8 cellular contexts compared by ENCODE assay signal in the genomic region with DNA sequence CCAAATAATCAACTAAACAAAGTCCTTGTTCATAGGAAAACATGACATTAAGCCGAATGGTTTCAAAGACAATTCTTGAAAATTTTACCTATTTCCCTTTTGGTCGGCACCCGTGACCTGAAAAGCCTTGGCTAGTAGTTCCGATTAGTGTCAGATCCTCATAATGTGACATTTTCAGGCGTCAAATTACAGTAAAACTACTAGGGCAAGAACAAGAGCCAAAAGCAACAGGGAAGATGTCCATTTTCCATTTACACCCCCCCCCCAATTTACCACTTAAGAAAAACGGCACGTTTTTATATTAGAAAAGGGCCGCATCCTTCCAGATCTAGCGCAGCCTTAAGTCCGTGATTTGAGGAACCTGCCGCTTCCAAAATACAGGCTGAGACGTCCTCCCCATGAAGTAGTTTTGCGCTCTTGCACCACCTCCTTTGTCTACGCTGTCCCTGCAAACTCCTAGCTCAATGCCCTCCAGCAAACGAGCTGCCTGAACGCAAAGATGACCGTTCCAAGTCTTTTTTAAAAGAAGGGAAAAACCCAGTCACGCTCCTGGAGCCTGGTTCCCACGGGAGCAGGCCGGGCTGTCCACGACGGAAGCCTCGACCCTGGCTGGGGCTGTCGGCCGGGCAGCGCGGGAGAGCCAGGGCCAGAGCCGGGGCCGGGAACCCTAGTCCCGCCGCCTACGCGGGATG. TPM values are rescaled to one million over a fixed set of nuclear protein-coding genes. Genes with fewer than 3 reads are reported as not detected.
DNase-seq lines count a peak whose midpoint lies in the region; ATAC-seq and TF ChIP-seq lines count a peak whose summit lies in the region.

No MANE protein-coding gene starts in this region.

- TF ChIP-seq POLR2A in gastrocnemius medialis (IDR thresholded peaks at IDR 0.05) = no peak

- no peaks in the 10 kb centered on the region for H3K9me3 ChIP-seq in CD8-positive, alpha-beta memory T cell (ENCODE audit: low read length)
- no peaks in the 10 kb centered on the region for H3K9me3 ChIP-seq in gastrocnemius medialis

- intact Hi-C loops in gastrocnemius medialis (cut with DNase I; ENCODE audit: low total_unique reads) = loop anchor here (2.0 to 10.0 kb wide), 5 partner anchors 162 to 1446 kb away; a partner anchor contains a TSS

- TF ChIP-seq CTCF in HFFc6 (IDR thresholded peaks at IDR 0.05) (no peak), RWPE1 (conservative IDR thresholded peaks at IDR 0.05; ENCODE audit: low read depth) (no peak), cardiac fibroblast (IDR thresholded peaks at IDR 0.05; ENCODE audit: low read depth, low read length) (no peak), gastrocnemius medialis (IDR thresholded peaks at IDR 0.05 in 4 of 5, conservative IDR thresholded peaks at IDR 0.05 in 1 of 5) (no peak)

- peaks cover 27 to 30% (median 29%) of the 10 kb centered on the region in 3 donors for H3K4me1 Mint-ChIP-seq in CD8-positive, alpha-beta memory T cell
- no peaks in the 10 kb centered on the region for H3K4me1 Mint-ChIP-seq in HFFc6 (ENCODE audit: low read depth)

- in situ Hi-C loops in gastrocnemius medialis (cut with MboI; ENCODE audit: low sequenced_read_pairs in 4 of 4) = no loop called here

- peak overlapping the region; percentile 38 for H3K27ac ChIP-seq in CD8-positive, alpha-beta memory T cell (ENCODE audit: low read depth, low read length)
- H3K27ac ChIP-seq in RWPE1 (peak overlapping the region; percentile 88), gastrocnemius medialis (peak overlapping the region; percentile 91 to 98 (median 98))

- peaks cover 22% of the 10 kb centered on the region for H3K4me1 ChIP-seq in CD8-positive, alpha-beta memory T cell (ENCODE audit: insufficient read depth, low read length)
- H3K4me1 ChIP-seq in gastrocnemius medialis = peaks cover 9 to 32% of the 10 kb centered on the region in 2 donors

- peak overlapping the region; percentile 20 to 81 (median 61) for H3K27ac Mint-ChIP-seq in CD8-positive, alpha-beta memory T cell
- peak overlapping the region; percentile 73; the same call in 1 of the 2 replicates for H3K27ac Mint-ChIP-seq in HFFc6

- H3K27me3 Mint-ChIP-seq in CD8-positive, alpha-beta memory T cell = peaks cover 5% of the 10 kb centered on the region in 2 donors
- peaks cover 11% of the 10 kb centered on the region for H3K27me3 Mint-ChIP-seq in HFFc6 (ENCODE audit: insufficient read depth)

- no peaks in the 10 kb centered on the region for H3K36me3 Mint-ChIP-seq in CD8-positive, alpha-beta memory T cell
- H3K36me3 Mint-ChIP-seq in HFFc6 (ENCODE audit: low read depth) = peaks cover 4% of the 10 kb centered on the region; the same call in 1 of the 2 replicates

- POLR2A ChIA-PET in CD8-positive, alpha-beta memory T cell (lab: Charles Lee) = no interaction called here
- POLR2A ChIA-PET in RWPE1 (lab: Yijun Ruan, JAX; ENCODE audit: low non-redundant PET) = no interaction called here

- CTCF ChIA-PET in CD8-positive, alpha-beta memory T cell (lab: Charles Lee) = interaction anchor here (1.3 kb wide), 1 partner anchor 10 kb away, joined by 3 read pairs; no protein-coding TSS in a partner anchor
- CTCF ChIA-PET in RWPE1 (lab: Yijun Ruan, JAX) = interaction anchor here (0.6 kb wide), 1 partner anchor 160 kb away, joined by 3 read pairs; no protein-coding TSS in a partner anchor

- H3K36me3 ChIP-seq in CD8-positive, alpha-beta memory T cell (ENCODE audit: insufficient read depth, low read length) = no peaks in the 10 kb centered on the region
- no peaks in the 10 kb centered on the region for H3K36me3 ChIP-seq in gastrocnemius medialis

- peak; percentile 50 to 67 for ATAC-seq in gastrocnemius medialis

- DNase-seq in CD8-positive, alpha-beta memory T cell = no peak
- DNase-seq in HFFc6 (peak; percentile 26), RWPE1 (ENCODE audit: low spot score) (peak; percentile 29), cardiac fibroblast (ENCODE audit: low read depth in 2 of 2) (peak; percentile 59 to 63), iPS-NIHi7 (ENCODE audit: extremely low spot score) (peak; percentile 28), gastrocnemius medialis (peak; percentile 27 to 33), NCI-H2081 treated with DMSO at 0.1 percent for 48 hours (lab: John Stamatoyannopoulos, UW) (no peak), NCI-H1436 treated with DMSO at 0.1 percent for 48 hours (lab: John Stamatoyannopoulos, UW) (no peak)

- H3K27me3 ChIP-seq in CD8-positive, alpha-beta memory T cell (ENCODE audit: insufficient read depth, low read length, poor library complexity, severe bottlenecking) = peaks cover under 1% of the 10 kb centered on the region
- no peaks in the 10 kb centered on the region for H3K27me3 ChIP-seq in gastrocnemius medialis

- no peaks in the 10 kb centered on the region for H3K9me3 Mint-ChIP-seq in CD8-positive, alpha-beta memory T cell
- H3K9me3 Mint-ChIP-seq in HFFc6 = peaks cover 22% of the 10 kb centered on the region

- H3K4me3 Mint-ChIP-seq in CD8-positive, alpha-beta memory T cell = peak overlapping the region; percentile 85 to 91 (median 89)
- peak overlapping the region; percentile 82 for H3K4me3 Mint-ChIP-seq in HFFc6

- H3K4me3 ChIP-seq in CD8-positive, alpha-beta memory T cell (ENCODE audit: low read length) = peak overlapping the region; percentile 70
- H3K4me3 ChIP-seq in cardiac fibroblast (replicated peaks in 1 of 2; ENCODE audit: low read depth in 2 of 2, low read length in 2 of 2) (peak overlapping the region; percentile 58 to 74), gastrocnemius medialis (peak overlapping the region; percentile 71 to 98 (median 76))

RNA-seq across cellular contexts. Expression of a gene that starts 0.7 kb away (rescaled TPM):
- total RNA-seq in CD8-positive, alpha-beta memory T cell = 10 to 100 TPM; 15.7 to 15.9 TPM
- 22.7 TPM for polyA plus RNA-seq in CD8-positive, alpha-beta memory T cell
- total RNA-seq in HFFc6 (2021; fragmentation: NEBNext Ultra II Directional; extraction: Animal tissue kit (Norgen Biotek cat#: 25700)) = 1 to 10 TPM in 2 of 6 experiments, under 1 TPM in 4; 0.37 to 7.5 (median 0.93) TPM
- total RNA-seq in gastrocnemius medialis = 10 to 100 TPM; 34.5 to 79.5 (median 55.6) TPM

Comparison
In these comparisons a context has a peak if more than half of its experiments do, and no peak if none do; other contexts are left out.
1. DNase-seq: peak in HFFc6 (single experiment), RWPE1 (single experiment), cardiac fibroblast (2 of 2), iPS-NIHi7 (single experiment) and gastrocnemius medialis (2 of 2); none in CD8-positive, alpha-beta memory T cell (0 of 5), NCI-H2081 treated with DMSO at 0.1 percent for 48 hours (single experiment) and NCI-H1436 treated with DMSO at 0.1 percent for 48 hours (single experiment).
2. H3K27ac ChIP-seq: peak in every context shown above with its lines; median percentile 98 in gastrocnemius medialis; 88 in RWPE1; 38 in CD8-positive, alpha-beta memory T cell.
3. Peak in every context shown above with its lines, with median percentiles within 50 percentile points of each other: H3K4me3 ChIP-seq.